Comparison of ENCODE assay signal across 1 cellular context in genomic region chr4:82522472-82522871, GRCh38.
TF ChIP-seq lines count a peak whose summit lies in the region.

No MANE protein-coding gene starts in this region.

TF ChIP-seq in GM23338, 12 proteins besides CTCF, POLR2A, EP300 and RAD21 (continued from another document):
- TF ChIP-seq, protein P1, sequence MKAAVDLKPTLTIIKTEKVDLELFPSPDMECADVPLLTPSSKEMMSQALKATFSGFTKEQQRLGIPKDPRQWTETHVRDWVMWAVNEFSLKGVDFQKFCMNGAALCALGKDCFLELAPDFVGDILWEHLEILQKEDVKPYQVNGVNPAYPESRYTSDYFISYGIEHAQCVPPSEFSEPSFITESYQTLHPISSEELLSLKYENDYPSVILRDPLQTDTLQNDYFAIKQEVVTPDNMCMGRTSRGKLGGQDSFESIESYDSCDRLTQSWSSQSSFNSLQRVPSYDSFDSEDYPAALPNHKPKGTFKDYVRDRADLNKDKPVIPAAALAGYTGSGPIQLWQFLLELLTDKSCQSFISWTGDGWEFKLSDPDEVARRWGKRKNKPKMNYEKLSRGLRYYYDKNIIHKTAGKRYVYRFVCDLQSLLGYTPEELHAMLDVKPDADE (IDR thresholded peaks at IDR 0.05) = no peak
- TF ChIP-seq EZH2phosphoT487 (IDR thresholded peaks at IDR 0.05; ENCODE audit: unreplicated experiment) = no peak
- TF ChIP-seq, protein P2, sequence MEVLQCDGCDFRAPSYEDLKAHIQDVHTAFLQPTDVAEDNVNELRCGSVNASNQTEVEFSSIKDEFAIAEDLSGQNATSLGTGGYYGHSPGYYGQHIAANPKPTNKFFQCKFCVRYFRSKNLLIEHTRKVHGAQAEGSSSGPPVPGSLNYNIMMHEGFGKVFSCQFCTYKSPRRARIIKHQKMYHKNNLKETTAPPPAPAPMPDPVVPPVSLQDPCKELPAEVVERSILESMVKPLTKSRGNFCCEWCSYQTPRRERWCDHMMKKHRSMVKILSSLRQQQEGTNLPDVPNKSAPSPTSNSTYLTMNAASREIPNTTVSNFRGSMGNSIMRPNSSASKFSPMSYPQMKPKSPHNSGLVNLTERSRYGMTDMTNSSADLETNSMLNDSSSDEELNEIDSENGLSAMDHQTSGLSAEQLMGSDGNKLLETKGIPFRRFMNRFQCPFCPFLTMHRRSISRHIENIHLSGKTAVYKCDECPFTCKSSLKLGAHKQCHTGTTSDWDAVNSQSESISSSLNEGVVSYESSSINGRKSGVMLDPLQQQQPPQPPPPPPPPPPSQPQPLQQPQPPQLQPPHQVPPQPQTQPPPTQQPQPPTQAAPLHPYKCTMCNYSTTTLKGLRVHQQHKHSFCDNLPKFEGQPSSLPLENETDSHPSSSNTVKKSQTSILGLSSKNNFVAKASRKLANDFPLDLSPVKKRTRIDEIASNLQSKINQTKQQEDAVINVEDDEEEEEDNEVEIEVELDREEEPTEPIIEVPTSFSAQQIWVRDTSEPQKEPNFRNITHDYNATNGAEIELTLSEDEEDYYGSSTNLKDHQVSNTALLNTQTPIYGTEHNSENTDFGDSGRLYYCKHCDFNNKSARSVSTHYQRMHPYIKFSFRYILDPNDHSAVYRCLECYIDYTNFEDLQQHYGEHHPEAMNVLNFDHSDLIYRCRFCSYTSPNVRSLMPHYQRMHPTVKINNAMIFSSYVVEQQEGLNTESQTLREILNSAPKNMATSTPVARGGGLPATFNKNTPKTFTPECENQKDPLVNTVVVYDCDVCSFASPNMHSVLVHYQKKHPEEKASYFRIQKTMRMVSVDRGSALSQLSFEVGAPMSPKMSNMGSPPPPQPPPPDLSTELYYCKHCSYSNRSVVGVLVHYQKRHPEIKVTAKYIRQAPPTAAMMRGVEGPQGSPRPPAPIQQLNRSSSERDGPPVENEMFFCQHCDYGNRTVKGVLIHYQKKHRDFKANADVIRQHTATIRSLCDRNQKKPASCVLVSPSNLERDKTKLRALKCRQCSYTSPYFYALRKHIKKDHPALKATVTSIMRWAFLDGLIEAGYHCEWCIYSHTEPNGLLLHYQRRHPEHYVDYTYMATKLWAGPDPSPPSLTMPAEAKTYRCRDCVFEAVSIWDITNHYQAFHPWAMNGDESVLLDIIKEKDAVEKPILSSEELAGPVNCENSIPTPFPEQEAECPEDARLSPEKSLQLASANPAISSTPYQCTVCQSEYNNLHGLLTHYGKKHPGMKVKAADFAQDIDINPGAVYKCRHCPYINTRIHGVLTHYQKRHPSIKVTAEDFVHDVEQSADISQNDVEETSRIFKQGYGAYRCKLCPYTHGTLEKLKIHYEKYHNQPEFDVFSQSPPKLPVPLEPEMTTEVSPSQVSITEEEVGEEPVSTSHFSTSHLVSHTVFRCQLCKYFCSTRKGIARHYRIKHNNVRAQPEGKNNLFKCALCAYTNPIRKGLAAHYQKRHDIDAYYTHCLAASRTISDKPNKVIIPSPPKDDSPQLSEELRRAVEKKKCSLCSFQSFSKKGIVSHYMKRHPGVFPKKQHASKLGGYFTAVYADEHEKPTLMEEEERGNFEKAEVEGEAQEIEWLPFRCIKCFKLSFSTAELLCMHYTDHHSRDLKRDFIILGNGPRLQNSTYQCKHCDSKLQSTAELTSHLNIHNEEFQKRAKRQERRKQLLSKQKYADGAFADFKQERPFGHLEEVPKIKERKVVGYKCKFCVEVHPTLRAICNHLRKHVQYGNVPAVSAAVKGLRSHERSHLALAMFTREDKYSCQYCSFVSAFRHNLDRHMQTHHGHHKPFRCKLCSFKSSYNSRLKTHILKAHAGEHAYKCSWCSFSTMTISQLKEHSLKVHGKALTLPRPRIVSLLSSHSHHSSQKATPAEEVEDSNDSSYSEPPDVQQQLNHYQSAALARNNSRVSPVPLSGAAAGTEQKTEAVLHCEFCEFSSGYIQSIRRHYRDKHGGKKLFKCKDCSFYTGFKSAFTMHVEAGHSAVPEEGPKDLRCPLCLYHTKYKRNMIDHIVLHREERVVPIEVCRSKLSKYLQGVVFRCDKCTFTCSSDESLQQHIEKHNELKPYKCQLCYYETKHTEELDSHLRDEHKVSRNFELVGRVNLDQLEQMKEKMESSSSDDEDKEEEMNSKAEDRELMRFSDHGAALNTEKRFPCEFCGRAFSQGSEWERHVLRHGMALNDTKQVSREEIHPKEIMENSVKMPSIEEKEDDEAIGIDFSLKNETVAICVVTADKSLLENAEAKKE (CRISPR knock-in tag; IDR thresholded peaks at IDR 0.05) = no peak
